In the genomic region with DNA sequence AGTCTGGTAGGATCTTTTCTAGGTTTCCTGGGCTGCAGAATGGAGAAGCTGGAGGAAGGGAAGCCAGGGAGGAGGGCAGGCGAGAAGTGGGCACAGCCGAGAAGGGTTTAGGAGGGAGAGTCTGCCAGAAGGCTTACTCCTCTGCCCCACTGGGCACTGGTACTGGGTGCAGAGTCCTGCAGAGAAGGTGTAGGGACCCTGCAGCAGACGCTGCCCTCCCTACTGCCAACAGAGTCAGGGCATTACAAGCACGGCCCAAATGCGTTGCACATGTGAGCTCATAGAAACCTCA, we compare ENCODE assay signal across 9 cellular contexts. TPM values are rescaled to one million over a fixed set of nuclear protein-coding genes. Genes with fewer than 3 reads are reported as not detected.
DNase-seq lines count a peak whose midpoint lies in the region; ATAC-seq and TF ChIP-seq lines count a peak whose summit lies in the region.
"Had no signal": no experiment of that assay in that cellular context is flagged by ENCODE, and none has a peak within 500 bp of the region (broad histone marks: within the 10 kb centered on the region; RNA-seq: fewer than 3 reads in every experiment).

No MANE protein-coding gene starts in this region.

- H3K36me3 Mint-ChIP-seq in T-helper 2 cell treated with Interferon-gamma antibody and Interleukin-4, amounts not matched to agents 5 μg/mL and 100 μg/mL, for 36 hours (ENCODE audit: low read depth), result no peaks in the 10 kb centered on the region
- H3K36me3 Mint-ChIP-seq in activated CD8-positive, alpha-beta T cell treated with anti-CD3 and anti-CD28 coated beads for 36 hours (ENCODE audit: low read depth), result no peaks in the 10 kb centered on the region
- no peaks in the 10 kb centered on the region for H3K36me3 Mint-ChIP-seq in immature natural killer cell

- POLR2A ChIA-PET in activated CD8-positive, alpha-beta T cell treated with anti-CD3 and anti-CD28 coated beads for 36 hours (lab: Charles Lee), result interaction anchor here (2.1 kb wide), 1 partner anchor 12 kb away, joined by 8 read pairs; no protein-coding TSS in a partner anchor

- intact Hi-C loops in activated CD8-positive, alpha-beta T cell treated with anti-CD3 and anti-CD28 coated beads for 36 hours (cut with micrococcal nuclease), result no loop called here
- intact Hi-C loops in stomach (cut with DNase I; ENCODE audit: low total_unique reads), result no loop called here

- H3K4me3 Mint-ChIP-seq in T-helper 2 cell treated with Interferon-gamma antibody and Interleukin-4, amounts not matched to agents 5 μg/mL and 100 μg/mL, for 36 hours, result peak overlapping the region; percentile 83
- H3K4me3 Mint-ChIP-seq in activated CD8-positive, alpha-beta T cell treated with anti-CD3 and anti-CD28 coated beads for 36 hours, result peak overlapping the region; percentile 94
- H3K4me3 Mint-ChIP-seq in immature natural killer cell, result peak overlapping the region; percentile 83 to 89 (median 87)

- TF ChIP-seq CTCF in activated CD8-positive, alpha-beta T cell treated with anti-CD3 and anti-CD28 coated beads for 36 hours (IDR thresholded peaks at IDR 0.05), result no peak
- no peak for TF ChIP-seq CTCF in stomach (IDR thresholded peaks at IDR 0.05)

- H3K27ac Mint-ChIP-seq in T-helper 2 cell treated with Interferon-gamma antibody and Interleukin-4, amounts not matched to agents 5 μg/mL and 100 μg/mL, for 36 hours, result no peak overlapping the region
- peak overlapping the region; percentile 78 for H3K27ac Mint-ChIP-seq in activated CD8-positive, alpha-beta T cell treated with anti-CD3 and anti-CD28 coated beads for 36 hours
- H3K27ac Mint-ChIP-seq in immature natural killer cell, result peak overlapping the region; percentile 1 to 88 (median 68)

- no peak for ATAC-seq in activated CD8-positive, alpha-beta T cell treated with anti-CD3 and anti-CD28 coated beads for 36 hours
- no peak for ATAC-seq in HG02759 (IDR thresholded peaks at IDR 0.05; ENCODE audit: unreplicated experiment)

- TF ChIP-seq EP300 in stomach (IDR thresholded peaks at IDR 0.05), result no peak

- peak overlapping the region; percentile 89 to 97 (median 92) for H3K4me3 ChIP-seq in stomach

- peak overlapping the region in 2 of 5 donors; percentile 80 to 81 for H3K27ac ChIP-seq in stomach
- H3K27ac ChIP-seq: body of pancreas had no signal

- peaks cover 14% of the 10 kb centered on the region for H3K4me1 Mint-ChIP-seq in T-helper 2 cell treated with Interferon-gamma antibody and Interleukin-4, amounts not matched to agents 5 μg/mL and 100 μg/mL, for 36 hours (ENCODE audit: low read depth)
- H3K4me1 Mint-ChIP-seq in activated CD8-positive, alpha-beta T cell treated with anti-CD3 and anti-CD28 coated beads for 36 hours (ENCODE audit: low read depth), result peaks cover 16% of the 10 kb centered on the region
- H3K4me1 Mint-ChIP-seq in immature natural killer cell, result peaks cover 20 to 25% of the 10 kb centered on the region in 2 donors

- H3K27me3 Mint-ChIP-seq in T-helper 2 cell treated with Interferon-gamma antibody and Interleukin-4, amounts not matched to agents 5 μg/mL and 100 μg/mL, for 36 hours (ENCODE audit: low read depth), result no peaks in the 10 kb centered on the region
- no peaks in the 10 kb centered on the region for H3K27me3 Mint-ChIP-seq in activated CD8-positive, alpha-beta T cell treated with anti-CD3 and anti-CD28 coated beads for 36 hours
- H3K27me3 Mint-ChIP-seq in immature natural killer cell (ENCODE audit: low read depth in 3 of 3), result peaks cover 0 to 4% (median 0%) of the 10 kb centered on the region in 3 donors

- H3K4me1 ChIP-seq in stomach, result peaks cover 8 to 30% (median 25%) of the 10 kb centered on the region in 4 donors

- no peak for DNase-seq in T-helper 2 cell treated with Interferon-gamma antibody and Interleukin-4, amounts not matched to agents 5 μg/mL and 100 μg/mL, for 36 hours (ENCODE audit: low spot score)
- DNase-seq in T-helper 2 cell (no peak), immature natural killer cell (no peak), stomach (no peak), NCI-H1694 treated with DMSO at 0.1 percent for 48 hours (lab: John Stamatoyannopoulos, UW) (no peak), NCI-H1105 treated with DMSO at 0.1 percent for 48 hours (lab: John Stamatoyannopoulos, UW) (no peak)
- peak; percentile 5 for DNase-seq in activated CD8-positive, alpha-beta T cell treated with anti-CD3 and anti-CD28 coated beads for 36 hours

- CTCF ChIA-PET in activated CD8-positive, alpha-beta T cell treated with anti-CD3 and anti-CD28 coated beads for 36 hours (lab: Charles Lee), result no interaction called here

- no peaks in the 10 kb centered on the region for H3K36me3 ChIP-seq in stomach

- WGBS in stomach, 5 donors, result 63 to 81% (median 77%) methylated on average over 5 of the region's 5 CpGs

- no peak for TF ChIP-seq POLR2A in stomach (IDR thresholded peaks at IDR 0.05)

- H3K9me3 ChIP-seq in stomach, result no peaks in the 10 kb centered on the region
- H3K9me3 ChIP-seq: body of pancreas had no signal

- peaks cover 0 to 4% (median 0%) of the 10 kb centered on the region in 3 donors for H3K27me3 ChIP-seq in stomach
- H3K27me3 ChIP-seq: body of pancreas had no signal

- H3K9me3 Mint-ChIP-seq in T-helper 2 cell treated with Interferon-gamma antibody and Interleukin-4, amounts not matched to agents 5 μg/mL and 100 μg/mL, for 36 hours, result no peaks in the 10 kb centered on the region
- no peaks in the 10 kb centered on the region for H3K9me3 Mint-ChIP-seq in activated CD8-positive, alpha-beta T cell treated with anti-CD3 and anti-CD28 coated beads for 36 hours
- no peaks in the 10 kb centered on the region for H3K9me3 Mint-ChIP-seq in immature natural killer cell

RNA-seq across cellular contexts. Expression of a gene that starts 0.7 kb away (rescaled TPM):
- 10 to 100 TPM; 32.6 to 34.6 TPM for total RNA-seq in activated CD8-positive, alpha-beta T cell treated with anti-CD3 and anti-CD28 coated beads for 36 hours
- polyA plus RNA-seq in immature natural killer cell (100 to 1,000 TPM; 135 to 181 (median 142) TPM), stomach (10 to 100 TPM; 36.8 to 54.7 (median 49.3) TPM)
- total RNA-seq in stomach, result 10 to 100 TPM in 4 of 5 donors, 1 to 10 TPM in 1; 8.8 to 99.4 (median 23.9) TPM
